In genomic region chr17:17303847-17304490, GRCh38 we compare ENCODE assay signal across 1 cellular context.
TF ChIP-seq lines count a peak whose summit lies in the region.

No MANE protein-coding gene starts in this region.

TF ChIP-seq in H1, 55 proteins besides CTCF, POLR2A, EP300 and RAD21:
- no peak for TF ChIP-seq TAF1 (IDR thresholded peaks at IDR 0.05; ENCODE audit: low read depth, low read length)
- TF ChIP-seq KDM1A (IDR thresholded peaks at IDR 0.05; ENCODE audit: borderline replicate concordance, low read length): peak; percentile 70; the same call in 1 of the 2 replicates
